In genomic region chr3:127770671-127771370, GRCh38 we compare ENCODE assay signal across 19 cellular contexts. TPM values are rescaled to one million over a fixed set of nuclear protein-coding genes. Genes with fewer than 3 reads are reported as not detected.
DNase-seq lines count a peak whose midpoint lies in the region; ATAC-seq and TF ChIP-seq lines count a peak whose summit lies in the region.
"Had no signal": no experiment of that assay in that cellular context is flagged by ENCODE, and none has a peak within 500 bp of the region (broad histone marks: within the 10 kb centered on the region; RNA-seq: fewer than 3 reads in every experiment).

No MANE protein-coding gene starts in this region.

- H3K36me3 Mint-ChIP-seq in HFFc6 (ENCODE audit: low read depth) (peaks cover 35% of the 10 kb centered on the region), chondrocyte (ENCODE audit: low read depth) (peaks cover 7% of the 10 kb centered on the region)

- intact Hi-C loops in gastrocnemius medialis (cut with DNase I; ENCODE audit: low total_unique reads) = no loop called here

- H3K4me3 Mint-ChIP-seq in HFFc6 = no peak overlapping the region
- H3K4me3 Mint-ChIP-seq in chondrocyte (ENCODE audit: unreplicated experiment) = no peak overlapping the region
- H3K4me3 Mint-ChIP-seq: activated CD8-positive, alpha-beta memory T cell treated with anti-CD3 and anti-CD28 coated beads, Interleukin-2, amount 10 ng/mL, durations not matched to agents 7 days and 5 days; CD8-positive, alpha-beta memory T cell; IgD-negative memory B cell had no signal

- no peaks in the 10 kb centered on the region for H3K36me3 ChIP-seq in gastrocnemius medialis
- H3K36me3 ChIP-seq: WERI-Rb-1 had no signal

- H3K9me3 ChIP-seq in gastrocnemius medialis = no peaks in the 10 kb centered on the region

- H3K4me1 Mint-ChIP-seq in HFFc6 (ENCODE audit: low read depth) = peaks cover 86% of the 10 kb centered on the region
- H3K4me1 Mint-ChIP-seq in chondrocyte (ENCODE audit: low read depth) = peaks cover 78% of the 10 kb centered on the region

- TF ChIP-seq POLR2A in gastrocnemius medialis (IDR thresholded peaks at IDR 0.05) = no peak

- peak overlapping the region in 3 of 4 donors; percentile 10 to 28 (median 15) for H3K27ac ChIP-seq in gastrocnemius medialis
- H3K27ac ChIP-seq: tibial nerve, WERI-Rb-1 had no signal

- peaks cover 29 to 53% of the 10 kb centered on the region in 2 donors for H3K4me1 ChIP-seq in gastrocnemius medialis

- H3K4me3 ChIP-seq in gastrocnemius medialis = no peak overlapping the region
- H3K4me3 ChIP-seq: tibial nerve had no signal

- TF ChIP-seq CTCF in HFFc6 (IDR thresholded peaks at IDR 0.05) (no peak), chondrocyte (IDR thresholded peaks at IDR 0.05) (no peak), gastrocnemius medialis (IDR thresholded peaks at IDR 0.05 in 4 of 5, conservative IDR thresholded peaks at IDR 0.05 in 1 of 5) (no peak)

- peaks cover 1% of the 10 kb centered on the region; the same call in 1 of the 2 replicates for H3K27me3 Mint-ChIP-seq in HFFc6 (ENCODE audit: insufficient read depth)
- H3K27me3 Mint-ChIP-seq in chondrocyte (ENCODE audit: low read depth) = no peaks in the 10 kb centered on the region

- H3K27me3 ChIP-seq in gastrocnemius medialis = no peaks in the 10 kb centered on the region
- H3K27me3 ChIP-seq: tibial nerve had no signal

- in situ Hi-C loops in gastrocnemius medialis (cut with MboI; ENCODE audit: low sequenced_read_pairs in 4 of 4) = no loop called here

- H3K27ac Mint-ChIP-seq in HFFc6 (peak overlapping the region; percentile 94), chondrocyte (ENCODE audit: unreplicated experiment) (peak overlapping the region; percentile 49)
- H3K27ac Mint-ChIP-seq: activated CD8-positive, alpha-beta memory T cell treated with anti-CD3 and anti-CD28 coated beads, Interleukin-2, amount 10 ng/mL, durations not matched to agents 7 days and 5 days had no signal

- no peak for DNase-seq in HFFc6
- DNase-seq in NCI-H69 (lab: John Stamatoyannopoulos, UW) = peak; percentile 89
- DNase-seq in chondrocyte (ENCODE audit: low spot score) = no peak
- no peak for DNase-seq in gastrocnemius medialis
- no peak for DNase-seq in SW 1271 (lab: John Stamatoyannopoulos, UW)
- DNase-seq in amygdala (lab: John Stamatoyannopoulos, UW) = no peak
- DNase-seq: activated CD8-positive, alpha-beta memory T cell treated with anti-CD3 and anti-CD28 coated beads, Interleukin-2, amount 10 ng/mL, durations not matched to agents 7 days and 5 days; activated naive CD4-positive, alpha-beta T cell; CD8-positive, alpha-beta memory T cell; GDM1; left cardiac atrium; NCI-H2029; retina; stimulated activated CD4-positive, alpha-beta T cell treated with anti-CD3 and anti-CD28 coated beads, Interleukin-2, amount 100 ng/mL, for 24 hours; WERI-Rb-1 had no signal

- ATAC-seq in gastrocnemius medialis (no peak), HG03571 (IDR thresholded peaks at IDR 0.05; ENCODE audit: unreplicated experiment) (no peak)
- ATAC-seq: activated CD8-positive, alpha-beta memory T cell treated with anti-CD3 and anti-CD28 coated beads, Interleukin-2, amount 10 ng/mL, durations not matched to agents 7 days and 5 days; left cardiac atrium; SK-N-SH treated with all-trans-retinoic acid at 6 μM for 48 hours had no signal

- H3K9me3 Mint-ChIP-seq in HFFc6 = peaks cover 8% of the 10 kb centered on the region; the same call in 1 of the 2 replicates
- peaks cover 18% of the 10 kb centered on the region for H3K9me3 Mint-ChIP-seq in chondrocyte (ENCODE audit: low read depth)

RNA-seq across cellular contexts. Expression of gene MGLL, which starts 51.5 kb away (rescaled TPM):
- total RNA-seq in HFFc6 (2021; fragmentation: NEBNext Ultra II Directional; extraction: Animal tissue kit (Norgen Biotek cat#: 25700)) = 100 to 1,000 TPM; 128 to 144 (median 129) TPM
- total RNA-seq in chondrocyte (36.4 to 61.0 TPM (median 59.5 TPM) in 3 replicates), gastrocnemius medialis (10 to 100 TPM; 26.5 to 50.2 (median 43.8) TPM)
